1 cellular context compared by ENCODE assay signal in genomic region chr16:19699472-19699871, GRCh38.
TF ChIP-seq lines count a peak whose summit lies in the region.

No MANE protein-coding gene starts in this region.

TF ChIP-seq in GM12878, 131 proteins besides CTCF, POLR2A, EP300 and RAD21:
- TF ChIP-seq ZNF384 (IDR thresholded peaks at IDR 0.05; ENCODE audit: borderline replicate concordance, low read depth, low read length) (no peak), IKZF1 (conservative IDR thresholded peaks at IDR 0.05) (no peak), SUZ12 (IDR thresholded peaks at IDR 0.05; ENCODE audit: unreplicated experiment) (no peak), YBX1 (IDR thresholded peaks at IDR 0.05) (no peak), SMAD1 (IDR thresholded peaks at IDR 0.05; ENCODE audit: low read depth, partially characterized antibody) (no peak), KAT2A (conservative IDR thresholded peaks at IDR 0.05; ENCODE audit: control insufficient read depth, low read depth, low read length) (no peak), ZBED1 (IDR thresholded peaks at IDR 0.05; ENCODE audit: borderline replicate concordance) (no peak), NFIC (IDR thresholded peaks at IDR 0.05; ENCODE audit: low read depth, low read length) (no peak), WRNIP1 (IDR thresholded peaks at IDR 0.05; ENCODE audit: borderline replicate concordance, low read depth, low read length) (no peak), ZNF274 (IDR thresholded peaks at IDR 0.05; ENCODE audit: insufficient read depth, insufficient read length) (no peak), CREM (IDR thresholded peaks at IDR 0.05; ENCODE audit: low read depth) (no peak), PKNOX1 (IDR thresholded peaks at IDR 0.05) (no peak), ETV6 (conservative IDR thresholded peaks at IDR 0.05 in 1 of 2, IDR thresholded peaks at IDR 0.05 in 1 of 2; ENCODE audit: borderline replicate concordance in 1 of 2, low read depth in 1 of 2) (no peak), RCOR1 (conservative IDR thresholded peaks at IDR 0.05; ENCODE audit: low read depth, low read length) (no peak), TBL1XR1 (IDR thresholded peaks at IDR 0.05; ENCODE audit: low read depth, low read length) (no peak)
